ENCODE assay signal across 35 cellular contexts in genomic region chr4:188175288-188175687, GRCh38. TPM values are rescaled to one million over a fixed set of nuclear protein-coding genes. Genes with fewer than 3 reads are reported as not detected.
"Had no signal": no experiment of that assay in that cellular context is flagged by ENCODE, and none has a peak within 500 bp of the region (broad histone marks: within the 10 kb centered on the region; RNA-seq: fewer than 3 reads in every experiment).

No MANE protein-coding gene starts in this region.

- H3K36me3 Mint-ChIP-seq: mesothelial cell of epicardium; naive B cell; stimulated activated effector memory CD8-positive, alpha-beta T cell treated with anti-CD3 and anti-CD28 coated beads, Interleukin-12 subunit alpha, Interleukin-12 subunit beta, amount 100 ng/mL, for 72 hours had no signal

- H3K27me3 Mint-ChIP-seq: naive B cell; stimulated activated naive CD8-positive, alpha-beta T cell treated with anti-CD3 and anti-CD28 coated beads, Interleukin-15, Interleukin-2, amounts not matched to agents 100 ng/mL and 50 ng/mL, for 24 hours had no signal

- H3K4me3 Mint-ChIP-seq: activated T-cell treated with anti-CD3 and anti-CD28 coated beads, Interleukin-2, amount 50 U/mL, for 72 hours; mesothelial cell of epicardium; naive B cell; nephron progenitor cell; stimulated activated effector memory CD8-positive, alpha-beta T cell treated with anti-CD3 and anti-CD28 coated beads, Interleukin-12 subunit alpha, Interleukin-12 subunit beta, amount 100 ng/mL, for 72 hours; stimulated activated naive CD8-positive, alpha-beta T cell treated with anti-CD3 and anti-CD28 coated beads, Interleukin-15, Interleukin-2, amounts not matched to agents 100 ng/mL and 50 ng/mL, for 24 hours had no signal

- H3K36me3 ChIP-seq: cardiac muscle cell, colonic mucosa, pancreas, prostate gland, thoracic aorta had no signal

- FAIRE-seq: endometrium, keratinocyte, pancreas, urothelium cell line had no signal

- H3K9me3 ChIP-seq: colonic mucosa, pancreas, prostate gland, thoracic aorta had no signal

- H3K27me3 ChIP-seq: cardiac muscle cell, colonic mucosa, pancreas had no signal

- H3K27ac Mint-ChIP-seq: activated naive CD4-positive, alpha-beta T cell treated with anti-CD3 and anti-CD28 coated beads, Interleukin-2, amount 50 U/mL, for 72 hours; activated T-cell treated with anti-CD3 and anti-CD28 coated beads, Interleukin-2, amount 50 U/mL, for 72 hours; mesothelial cell of epicardium; naive B cell; nephron progenitor cell; stimulated activated effector memory CD8-positive, alpha-beta T cell treated with anti-CD3 and anti-CD28 coated beads, Interleukin-12 subunit alpha, Interleukin-12 subunit beta, amount 100 ng/mL, for 72 hours; stimulated activated naive CD8-positive, alpha-beta T cell treated with anti-CD3 and anti-CD28 coated beads, Interleukin-15, Interleukin-2, amounts not matched to agents 100 ng/mL and 50 ng/mL, for 24 hours had no signal

- H3K9me3 Mint-ChIP-seq: mesothelial cell of epicardium had no signal

- H3K4me3 ChIP-seq: cardiac muscle cell, colonic mucosa, pancreas, prostate gland, skin epidermis, thoracic aorta had no signal

- H3K4me1 ChIP-seq: colonic mucosa, pancreas, prostate gland had no signal

- H3K4me1 Mint-ChIP-seq: naive B cell; nephron progenitor cell; stimulated activated effector memory CD8-positive, alpha-beta T cell treated with anti-CD3 and anti-CD28 coated beads, Interleukin-12 subunit alpha, Interleukin-12 subunit beta, amount 100 ng/mL, for 72 hours had no signal

- ATAC-seq: activated naive CD4-positive, alpha-beta T cell treated with anti-CD3 and anti-CD28 coated beads, Interleukin-2, amount 50 U/mL, for 72 hours; activated T-cell treated with anti-CD3 and anti-CD28 coated beads, Interleukin-2, amount 50 U/mL, for 72 hours; left colon; pancreas; sciatic nerve; stimulated activated effector memory CD8-positive, alpha-beta T cell treated with anti-CD3 and anti-CD28 coated beads, Interleukin-12 subunit alpha, Interleukin-12 subunit beta, amount 100 ng/mL, for 72 hours had no signal

- H3K27ac ChIP-seq: cardiac muscle cell, colonic mucosa, pancreas, prostate gland, skin epidermis, thoracic aorta had no signal

- DNase-seq: activated CD4-positive, alpha-beta T cell treated with anti-CD3 and anti-CD28 coated beads for 4 hours; activated CD4-positive, alpha-beta T cell treated with anti-CD3 and anti-CD28 coated beads, Interleukin-2, amount 50 U/mL, for 4 hours; activated naive CD4-positive, alpha-beta T cell; activated T-cell treated with anti-CD3 and anti-CD28 coated beads for 4 hours; activated T-cell treated with anti-CD3 and anti-CD28 coated beads, Interleukin-2, amount 50 U/mL, for 72 hours; anterior cingulate cortex; cerebellar nuclear complex; colonic mucosa; effector CD8-positive, alpha-beta T cell; erythroblast; head of caudate nucleus; hippocampal formation; left colon; naive B cell; nephron progenitor cell; pancreas; retina; stimulated activated CD4-positive, alpha-beta T cell treated with anti-CD3 and anti-CD28 coated beads, Interleukin-12 subunit alpha, Interleukin-12 subunit beta, amount 100 ng/mL, for 4 hours; stimulated activated CD4-positive, alpha-beta T cell treated with anti-CD3 and anti-CD28 coated beads, Interleukin-4, amount 100 ng/mL, for 24 hours; trophoblast cell had no signal

RNA-seq across cellular contexts. Expression of gene TRIML1, which starts 36.0 kb away (rescaled TPM):
- total RNA-seq: activated naive CD4-positive, alpha-beta T cell treated with anti-CD3 and anti-CD28 coated beads, Interleukin-2, amount 50 U/mL, for 72 hours; activated T-cell treated with anti-CD3 and anti-CD28 coated beads, Interleukin-2, amount 50 U/mL, for 72 hours; cardiac muscle cell; colonic mucosa; left colon; liver; mesothelial cell of epicardium; pancreas; sciatic nerve; subcutaneous adipose tissue; T-helper 2 cell treated with Interferon-gamma antibody and Interleukin-4, amounts not matched to agents 100 ng/mL and 5 ng/mL, for 36 hours; thoracic aorta had no signal
